Comparison of ENCODE assay signal across 17 cellular contexts in genomic region chr10:116985611-116986010, GRCh38. TPM values are rescaled to one million over a fixed set of nuclear protein-coding genes. Genes with fewer than 3 reads are reported as not detected.
"Had no signal": no experiment of that assay in that cellular context is flagged by ENCODE, and none has a peak within 500 bp of the region (broad histone marks: within the 10 kb centered on the region; RNA-seq: fewer than 3 reads in every experiment).

No MANE protein-coding gene starts in this region.

- H2AFZ ChIP-seq: hepatocyte had no signal

- H3K9me3 ChIP-seq: left lung, suprapubic skin had no signal

- DNase-seq: activated CD4-positive, alpha-beta memory T cell treated with anti-CD3 and anti-CD28 coated beads, Interleukin-2, amount 10 ng/mL, durations not matched to agents 7 days and 5 days; activated CD4-positive, alpha-beta T cell treated with anti-CD3 and anti-CD28 coated beads for 4 hours; activated effector memory CD4-positive, alpha-beta T cell treated with Interleukin-2 at 50 U/mL for 16 hours; activated naive CD4-positive, alpha-beta T cell treated with anti-CD3 and anti-CD28 coated beads, Interleukin-2, amount 50 U/mL, for 16 hours; activated T-cell treated with anti-CD3 and anti-CD28 coated beads, Interleukin-2, amount 50 U/mL, for 4 hours; caudate nucleus; cortex of kidney; left lung; right cardiac atrium; small intestine; stimulated activated CD4-positive, alpha-beta T cell treated with anti-CD3 and anti-CD28 coated beads, Interleukin-4, amount 100 ng/mL, for 4 hours; stimulated activated CD8-positive, alpha-beta memory T cell treated with anti-CD3 and anti-CD28 coated beads, Interleukin-4, amount 100 ng/mL, for 48 hours; stimulated activated naive CD8-positive, alpha-beta T cell treated with anti-CD3 and anti-CD28 coated beads, Interleukin-15, Interleukin-2, amounts not matched to agents 100 U/mL and 50 U/mL, for 24 hours; T-helper 17 cell had no signal

- H3K4me3 ChIP-seq: hepatocyte, left lung, suprapubic skin had no signal

- H3K27ac ChIP-seq: hepatocyte, left lung, suprapubic skin had no signal

- H3K4me2 ChIP-seq: hepatocyte had no signal

- H3K4me1 ChIP-seq: left lung, suprapubic skin had no signal

- H3K27me3 ChIP-seq: hepatocyte, left lung, suprapubic skin had no signal

- H3K36me3 ChIP-seq: left lung, suprapubic skin had no signal

- ATAC-seq: activated T-cell treated with anti-CD3 and anti-CD28 coated beads, Interleukin-2, amount 50 U/mL, for 4 hours; left lung; natural killer cell treated with Interleukin-12 subunit alpha and Interleukin-12 subunit beta and Interleukin-15 and Interleukin-18, amount 100 ng/mL, for 72 hours; right cardiac atrium; stimulated activated naive CD8-positive, alpha-beta T cell treated with anti-CD3 and anti-CD28 coated beads, Interleukin-15, Interleukin-2, amounts not matched to agents 100 U/mL and 50 U/mL, for 24 hours; T-helper 17 cell had no signal

RNA-seq across cellular contexts. Expression of gene SHTN1, which starts 19.4 kb away (rescaled TPM):
- total RNA-seq: natural killer cell treated with Interleukin-12 subunit alpha and Interleukin-12 subunit beta and Interleukin-15 and Interleukin-18, amount 100 ng/mL, for 72 hours had no signal
